Comparison of ENCODE assay signal across 8 cellular contexts in genomic region chr15:28096411-28096719, GRCh38. TPM values are rescaled to one million over a fixed set of nuclear protein-coding genes. Genes with fewer than 3 reads are reported as not detected.
DNase-seq lines count a peak whose midpoint lies in the region; ATAC-seq and TF ChIP-seq lines count a peak whose summit lies in the region.

No MANE protein-coding gene starts in this region.

- ATAC-seq in Right ventricle myocardium superior (ENCODE audit: poor library complexity) = no peak
- no peak for ATAC-seq in memory B cell (ENCODE audit: low read depth)
- no peak for ATAC-seq in aorta (ENCODE audit: low FRiP score)

- peaks cover 40% of the 10 kb centered on the region for H3K27me3 Mint-ChIP-seq in activated naive CD8-positive, alpha-beta T cell
- peaks cover 31% of the 10 kb centered on the region for H3K27me3 Mint-ChIP-seq in memory B cell

- H3K4me3 Mint-ChIP-seq in activated naive CD8-positive, alpha-beta T cell = peak overlapping the region; percentile 85
- H3K4me3 Mint-ChIP-seq in memory B cell = peak overlapping the region; percentile 84

- H3K4me3 ChIP-seq in right atrium auricular region (peak overlapping the region; percentile 37 to 54), aorta (ENCODE audit: low read length in 2 of 2) (peak overlapping the region; percentile 12 to 38)

- peaks cover 34% of the 10 kb centered on the region for H3K4me1 Mint-ChIP-seq in activated naive CD8-positive, alpha-beta T cell (ENCODE audit: low read depth)
- H3K4me1 Mint-ChIP-seq in memory B cell = peaks cover 19% of the 10 kb centered on the region

- no peak for TF ChIP-seq CTCF in right atrium auricular region (IDR thresholded peaks at IDR 0.05)

- H3K9me3 ChIP-seq in right atrium auricular region (peaks cover 0 to 3% of the 10 kb centered on the region in 2 donors), aorta (ENCODE audit: control insufficient read depth, low read length) (no peaks in the 10 kb centered on the region)

- H3K27ac ChIP-seq in right atrium auricular region (peak overlapping the region; percentile 40 to 64), aorta (ENCODE audit: low read depth in 1 of 2, low read length in 2 of 2) (peak overlapping the region; percentile 48 to 97)

- H3K36me3 ChIP-seq in right atrium auricular region = no peaks in the 10 kb centered on the region
- no peaks in the 10 kb centered on the region for H3K36me3 ChIP-seq in aorta (ENCODE audit: control insufficient read depth in 1 of 2, insufficient read depth in 2 of 2, low read length in 1 of 2)

- H3K4me1 ChIP-seq in right atrium auricular region (peaks cover 0 to 48% of the 10 kb centered on the region in 2 donors), aorta (ENCODE audit: control insufficient read depth in 1 of 2, insufficient read depth in 2 of 2, low read length in 2 of 2) (no peaks in the 10 kb centered on the region)

- H3K27ac Mint-ChIP-seq in activated naive CD8-positive, alpha-beta T cell = no peak overlapping the region
- no peak overlapping the region for H3K27ac Mint-ChIP-seq in memory B cell

- H3K27me3 ChIP-seq in right atrium auricular region = no peaks in the 10 kb centered on the region
- H3K27me3 ChIP-seq in aorta (ENCODE audit: control insufficient read depth in 1 of 2, insufficient read depth in 2 of 2, low read length in 1 of 2) = no peaks in the 10 kb centered on the region

- DNase-seq in right atrium auricular region (ENCODE audit: low spot score) (no peak), Right ventricle myocardium superior (no peak), memory B cell (ENCODE audit: low spot score in 2 of 2) (no peak), aorta (no peak), NCI-H748 (lab: John Stamatoyannopoulos, UW; ENCODE audit: unreplicated experiment) (no peak), NCI-H187 treated with DMSO at 0.1 percent for 48 hours (lab: John Stamatoyannopoulos, UW) (no peak), NCI-H2227 treated with DMSO at 0.1 percent for 48 hours (lab: John Stamatoyannopoulos, UW) (no peak)

- no peaks in the 10 kb centered on the region for H3K36me3 Mint-ChIP-seq in activated naive CD8-positive, alpha-beta T cell
- H3K36me3 Mint-ChIP-seq in memory B cell = peaks cover 1% of the 10 kb centered on the region

- intact Hi-C loops in Right ventricle myocardium superior (cut with DNase I) (no loop called here), aorta (cut with DNase I) (loop anchor here in 1 of 2 donors (2.0 kb wide), 1 partner anchor 14 kb away; no protein-coding TSS in a partner anchor)

- no peaks in the 10 kb centered on the region for H3K9me3 Mint-ChIP-seq in activated naive CD8-positive, alpha-beta T cell (ENCODE audit: low read depth)
- H3K9me3 Mint-ChIP-seq in memory B cell = peaks cover 2% of the 10 kb centered on the region

- 0% methylated on average over 15 of the region's 15 CpGs for WGBS in aorta, 2 donors

RNA-seq across cellular contexts. Expression of gene OCA2, which starts 2.8 kb away (rescaled TPM):
- total RNA-seq in right atrium auricular region (under 1 TPM in 1 of 2 donors, not detected in 1; 0.31 TPM), Right ventricle myocardium superior (0.16 TPM), aorta (1 to 10 TPM; 3.0 to 4.0 TPM)
- polyA plus RNA-seq in aorta = 1 to 10 TPM; 1.6 to 1.9 TPM
